Comparison of ENCODE assay signal across 14 cellular contexts in genomic region chr14:60510976-60511599, GRCh38. TPM values are rescaled to one million over a fixed set of nuclear protein-coding genes. Genes with fewer than 3 reads are reported as not detected.
DNase-seq lines count a peak whose midpoint lies in the region; ATAC-seq and TF ChIP-seq lines count a peak whose summit lies in the region.
"Had no signal": no experiment of that assay in that cellular context is flagged by ENCODE, and none has a peak within 500 bp of the region (broad histone marks: within the 10 kb centered on the region; RNA-seq: fewer than 3 reads in every experiment).

No MANE protein-coding gene starts in this region.

- peaks cover 0 to 4% (median under 1%) of the 10 kb centered on the region in 5 donors for H3K9me3 Mint-ChIP-seq in CD8-positive, alpha-beta memory T cell
- H3K9me3 Mint-ChIP-seq in naive thymus-derived CD8-positive, alpha-beta T cell: peaks cover 0 to 8% (median 2%) of the 10 kb centered on the region in 9 donors

- H3K4me1 ChIP-seq in CD8-positive, alpha-beta memory T cell (ENCODE audit: insufficient read depth, low read length): no peaks in the 10 kb centered on the region
- H3K4me1 ChIP-seq in PC-9 (replicated peaks; ENCODE audit: insufficient read depth): no peaks in the 10 kb centered on the region

- peaks cover 73 to 84% of the 10 kb centered on the region in 2 donors for H3K27me3 Mint-ChIP-seq in CD8-positive, alpha-beta memory T cell
- H3K27me3 Mint-ChIP-seq in naive thymus-derived CD8-positive, alpha-beta T cell: peaks cover 34 to 92% (median 64%) of the 10 kb centered on the region in 5 donors

- peak overlapping the region in 1 of 8 donors; percentile 20 for H3K27ac Mint-ChIP-seq in CD8-positive, alpha-beta memory T cell
- H3K27ac Mint-ChIP-seq in naive thymus-derived CD8-positive, alpha-beta T cell: no peak overlapping the region

- no peaks in the 10 kb centered on the region for H3K36me3 Mint-ChIP-seq in CD8-positive, alpha-beta memory T cell
- H3K36me3 Mint-ChIP-seq in naive thymus-derived CD8-positive, alpha-beta T cell: peaks cover 0 to 15% (median 0%) of the 10 kb centered on the region in 3 donors

- no peak overlapping the region for H3K27ac ChIP-seq in CD8-positive, alpha-beta memory T cell (ENCODE audit: low read depth, low read length)
- no peak overlapping the region for H3K27ac ChIP-seq in PC-9
- H3K27ac ChIP-seq: gastrocnemius medialis, transverse colon had no signal

- H3K79me2 ChIP-seq in PC-9 (ENCODE audit: low read depth): no peaks in the 10 kb centered on the region

- in situ Hi-C loops in GM13976 (cut with MboI; ENCODE audit: low sequenced_read_pairs, unreplicated experiment): no loop called here

- H3K4me1 Mint-ChIP-seq in CD8-positive, alpha-beta memory T cell: peaks cover 22 to 52% (median 32%) of the 10 kb centered on the region in 3 donors
- peaks cover 8 to 38% (median 32%) of the 10 kb centered on the region in 4 donors for H3K4me1 Mint-ChIP-seq in naive thymus-derived CD8-positive, alpha-beta T cell

- DNase-seq in CD8-positive, alpha-beta memory T cell: no peak
- DNase-seq in GM13976 (ENCODE audit: low spot score) (peak; percentile 19), ecto neural progenitor cell (ENCODE audit: low spot score) (peak; percentile 68), PC-9 (no peak)
- no peak for DNase-seq in naive thymus-derived CD8-positive, alpha-beta T cell
- no peak for DNase-seq in central memory CD4-positive, alpha-beta T cell
- DNase-seq: activated naive CD4-positive, alpha-beta T cell treated with anti-CD3 and anti-CD28 coated beads, Interleukin-2, amount 50 U/mL, for 16 hours; gastrocnemius medialis; stimulated activated CD8-positive, alpha-beta memory T cell treated with anti-CD3 and anti-CD28 coated beads, Interleukin-4, amount 100 ng/mL, for 48 hours; transverse colon had no signal

- H3K9me2 ChIP-seq in PC-9 (ENCODE audit: insufficient read depth): no peaks in the 10 kb centered on the region

- no peaks in the 10 kb centered on the region for H4K20me1 ChIP-seq in PC-9 (ENCODE audit: insufficient read depth)

- no peaks in the 10 kb centered on the region for H3F3A ChIP-seq in PC-9 (ENCODE audit: insufficient read depth, low read depth)

- H3K4me3 ChIP-seq in CD8-positive, alpha-beta memory T cell (ENCODE audit: low read length): no peak overlapping the region
- no peak overlapping the region for H3K4me3 ChIP-seq in PC-9
- H3K4me3 ChIP-seq: transverse colon had no signal

- no peaks in the 10 kb centered on the region for H3K36me3 ChIP-seq in CD8-positive, alpha-beta memory T cell (ENCODE audit: insufficient read depth, low read length)
- H3K36me3 ChIP-seq in PC-9 (ENCODE audit: low read depth): no peaks in the 10 kb centered on the region
- H3K36me3 ChIP-seq: gastrocnemius medialis, transverse colon had no signal

- TF ChIP-seq CTCF in GM13976 (IDR thresholded peaks at IDR 0.05; ENCODE audit: borderline replicate concordance, control extremely low read depth, extremely low read depth, insufficient read depth, missing control alignments): no peak
- TF ChIP-seq CTCF in PC-9 (conservative IDR thresholded peaks at IDR 0.05): no peak

- no peaks in the 10 kb centered on the region for H3K9me3 ChIP-seq in CD8-positive, alpha-beta memory T cell (ENCODE audit: low read length)
- no peaks in the 10 kb centered on the region for H3K9me3 ChIP-seq in PC-9 (ENCODE audit: insufficient read depth, low read depth)
- H3K9me3 ChIP-seq: gastrocnemius medialis, transverse colon had no signal

- BruUV-seq in PC-9 (replicated peaks; lab: Mats Ljungman, UMichigan): no TSS peak

- POLR2A ChIA-PET in CD8-positive, alpha-beta memory T cell (lab: Charles Lee): no interaction called here
- POLR2A ChIA-PET in naive thymus-derived CD8-positive, alpha-beta T cell (lab: Charles Lee): no interaction called here
- POLR2A ChIA-PET in PC-9 (lab: Charles Lee; ENCODE audit: unreplicated experiment): no interaction called here

- no peak overlapping the region for H3K4me2 ChIP-seq in PC-9

- CTCF ChIA-PET in CD8-positive, alpha-beta memory T cell (lab: Charles Lee): no interaction called here
- CTCF ChIA-PET in PC-9 (lab: Charles Lee): no interaction called here

- ATAC-seq in naive thymus-derived CD8-positive, alpha-beta T cell: no peak
- ATAC-seq in GM18907 (IDR thresholded peaks at IDR 0.05; ENCODE audit: unreplicated experiment): no peak
- ATAC-seq: gastrocnemius medialis had no signal

- intact Hi-C loops in PC-9 (cut with micrococcal nuclease; ENCODE audit: unreplicated experiment): no loop called here

- no peak overlapping the region for H2AFZ ChIP-seq in PC-9

- H3K4me3 Mint-ChIP-seq in CD8-positive, alpha-beta memory T cell: peak overlapping the region in 6 of 7 donors; percentile 24 to 65 (median 56)
- H3K4me3 Mint-ChIP-seq in naive thymus-derived CD8-positive, alpha-beta T cell: peak overlapping the region in 9 of 10 donors; percentile 22 to 65 (median 50)

- peaks cover 63% of the 10 kb centered on the region for H3K27me3 ChIP-seq in CD8-positive, alpha-beta memory T cell (ENCODE audit: insufficient read depth, low read length, poor library complexity, severe bottlenecking)
- peaks cover 31% of the 10 kb centered on the region for H3K27me3 ChIP-seq in PC-9 (ENCODE audit: insufficient read depth, low read depth)

RNA-seq across cellular contexts. Expression of gene SIX6, which starts 2.1 kb away (rescaled TPM):
- not detected for total RNA-seq in CD8-positive, alpha-beta memory T cell
- polyA plus RNA-seq in CD8-positive, alpha-beta memory T cell: not detected
- not detected for total RNA-seq in naive thymus-derived CD8-positive, alpha-beta T cell
- not detected for polyA plus RNA-seq in naive thymus-derived CD8-positive, alpha-beta T cell
- not detected in 2 replicates for total RNA-seq in PC-9 (2021)
- total RNA-seq: G401, MCF 10A, transverse colon had no signal
- polyA plus RNA-seq: keratinocyte had no signal

RNA-seq across cellular contexts. Expression of gene C14orf39, which starts 25.2 kb away (rescaled TPM):
- not detected for total RNA-seq in CD8-positive, alpha-beta memory T cell
- not detected for polyA plus RNA-seq in CD8-positive, alpha-beta memory T cell
- total RNA-seq in naive thymus-derived CD8-positive, alpha-beta T cell: not detected
- polyA plus RNA-seq in naive thymus-derived CD8-positive, alpha-beta T cell: not detected
- total RNA-seq in PC-9 (2021): not detected in 2 replicates
- total RNA-seq: G401, MCF 10A had no signal
- polyA plus RNA-seq: keratinocyte had no signal

Comparison
In these comparisons a context has a peak if more than half of its experiments do, and no peak if none do; other contexts are left out.
1. DNase-seq: peak in GM13976 (single experiment) and ecto neural progenitor cell (single experiment); none in CD8-positive, alpha-beta memory T cell (0 of 5), naive thymus-derived CD8-positive, alpha-beta T cell (0 of 10), central memory CD4-positive, alpha-beta T cell (single experiment) and PC-9 (0 of 2).